Comparison of ENCODE assay signal across 28 cellular contexts in genomic region chr14:34318014-34318413, GRCh38.
"Had no signal": no experiment of that assay in that cellular context is flagged by ENCODE, and none has a peak within 500 bp of the region (broad histone marks: within the 10 kb centered on the region; RNA-seq: fewer than 3 reads in every experiment).

No MANE protein-coding gene starts in this region.

- H3K36me3 ChIP-seq: colonic mucosa, esophagus muscularis mucosa, esophagus squamous epithelium, gastrocnemius medialis, gastroesophageal sphincter, heart left ventricle, heart right ventricle had no signal

- ATAC-seq: effector memory CD8-positive, alpha-beta T cell; esophagus mucosa; foreskin keratinocyte; gastrocnemius medialis; gastroesophageal sphincter; heart left ventricle; heart right ventricle had no signal

- FAIRE-seq: colon, endometrium, endothelial cell of umbilical vein, frontal cortex had no signal

- H3K9me3 ChIP-seq: colonic mucosa, esophagus muscularis mucosa, esophagus squamous epithelium, gastrocnemius medialis, gastroesophageal sphincter, heart left ventricle, heart right ventricle had no signal

- H3K27ac ChIP-seq: colonic mucosa, coronary artery, dorsolateral prefrontal cortex, epithelial cell of prostate, esophagus muscularis mucosa, esophagus squamous epithelium, foreskin keratinocyte, gastrocnemius medialis, gastroesophageal sphincter, heart left ventricle, heart right ventricle had no signal

- H3K4me3 ChIP-seq: colonic mucosa, coronary artery, dorsolateral prefrontal cortex, esophagus muscularis mucosa, esophagus squamous epithelium, gastrocnemius medialis, gastroesophageal sphincter, heart left ventricle, heart right ventricle had no signal

- H3K4me1 ChIP-seq: colonic mucosa, esophagus muscularis mucosa, esophagus squamous epithelium, foreskin keratinocyte, gastrocnemius medialis, gastroesophageal sphincter, heart left ventricle had no signal

- H3K27me3 ChIP-seq: colonic mucosa, dorsolateral prefrontal cortex, esophagus muscularis mucosa, esophagus squamous epithelium, gastrocnemius medialis, gastroesophageal sphincter, heart left ventricle had no signal

- DNase-seq: colonic mucosa; cortex of kidney; dermis blood vessel endothelial cell; dorsolateral prefrontal cortex; effector CD4-positive, alpha-beta T cell; effector CD8-positive, alpha-beta T cell; effector memory CD4-positive, alpha-beta T cell; effector memory CD8-positive, alpha-beta T cell; endodermal cell; erythroblast; esophagus squamous epithelium; foreskin fibroblast; foreskin keratinocyte; foreskin melanocyte; gastrocnemius medialis; glutamatergic neuron; head of caudate nucleus; heart left ventricle; heart right ventricle had no signal
